ENCODE assay signal across 1 cellular context in the genomic region with DNA sequence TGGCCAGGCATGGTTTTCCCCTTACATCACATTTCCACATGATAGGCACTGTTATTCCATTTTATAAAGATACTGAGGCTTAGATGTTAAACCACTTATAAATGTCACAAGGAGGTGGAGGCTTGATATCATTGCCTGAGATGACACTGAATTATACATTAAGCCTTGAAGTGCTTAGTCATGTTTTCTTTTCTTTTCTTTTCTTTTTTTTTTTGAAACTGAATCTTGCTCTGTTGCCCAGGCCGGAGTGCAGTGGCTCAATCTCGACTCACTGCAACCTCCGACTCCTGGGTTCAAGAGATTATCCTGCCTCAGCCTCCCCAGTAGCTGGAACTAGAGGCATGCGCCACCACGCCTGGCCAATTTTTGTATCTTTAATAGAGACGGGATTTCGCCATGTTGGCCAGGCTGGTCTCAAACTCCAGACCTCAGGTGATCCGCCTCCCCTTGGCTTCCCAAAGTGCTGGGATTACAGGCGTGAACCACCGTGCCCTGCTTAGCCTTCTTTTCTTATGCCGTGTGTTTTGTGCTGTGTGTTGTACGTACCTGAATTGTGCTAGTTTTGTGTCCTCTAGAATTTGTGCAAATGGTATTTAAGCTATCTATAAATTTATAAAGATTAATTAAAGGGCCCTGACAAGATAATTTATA.
A peak's percentile ranks its signal among the peaks of the same experiment; 100 is the strongest.
TF ChIP-seq lines count a peak whose summit lies in the region.

No MANE protein-coding gene starts in this region.

TF ChIP-seq in IMR-90, 13 proteins besides CTCF, POLR2A, EP300 and RAD21:
- TF ChIP-seq CEBPB (IDR thresholded peaks at IDR 0.05; ENCODE audit: low read depth, low read length) (no peak), MAFK (IDR thresholded peaks at IDR 0.05; ENCODE audit: low read depth, low read length) (no peak), FOS (IDR thresholded peaks at IDR 0.05; ENCODE audit: low read depth, low read length) (no peak), SMC3 (IDR thresholded peaks at IDR 0.05; ENCODE audit: low read depth, low read length) (no peak), MAZ (IDR thresholded peaks at IDR 0.05; ENCODE audit: borderline replicate concordance, low read depth, low read length) (no peak), CHD1 (IDR thresholded peaks at IDR 0.05; ENCODE audit: low read depth, low read length) (no peak), NFE2L2 (IDR thresholded peaks at IDR 0.05; ENCODE audit: low read depth, low read length) (peak; percentile 72)
- TF ChIP-seq, protein P1, sequence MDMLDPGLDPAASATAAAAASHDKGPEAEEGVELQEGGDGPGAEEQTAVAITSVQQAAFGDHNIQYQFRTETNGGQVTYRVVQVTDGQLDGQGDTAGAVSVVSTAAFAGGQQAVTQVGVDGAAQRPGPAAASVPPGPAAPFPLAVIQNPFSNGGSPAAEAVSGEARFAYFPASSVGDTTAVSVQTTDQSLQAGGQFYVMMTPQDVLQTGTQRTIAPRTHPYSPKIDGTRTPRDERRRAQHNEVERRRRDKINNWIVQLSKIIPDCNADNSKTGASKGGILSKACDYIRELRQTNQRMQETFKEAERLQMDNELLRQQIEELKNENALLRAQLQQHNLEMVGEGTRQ (IDR thresholded peaks at IDR 0.05; ENCODE audit: low read depth, low read length), result no peak
- TF ChIP-seq, protein P2, sequence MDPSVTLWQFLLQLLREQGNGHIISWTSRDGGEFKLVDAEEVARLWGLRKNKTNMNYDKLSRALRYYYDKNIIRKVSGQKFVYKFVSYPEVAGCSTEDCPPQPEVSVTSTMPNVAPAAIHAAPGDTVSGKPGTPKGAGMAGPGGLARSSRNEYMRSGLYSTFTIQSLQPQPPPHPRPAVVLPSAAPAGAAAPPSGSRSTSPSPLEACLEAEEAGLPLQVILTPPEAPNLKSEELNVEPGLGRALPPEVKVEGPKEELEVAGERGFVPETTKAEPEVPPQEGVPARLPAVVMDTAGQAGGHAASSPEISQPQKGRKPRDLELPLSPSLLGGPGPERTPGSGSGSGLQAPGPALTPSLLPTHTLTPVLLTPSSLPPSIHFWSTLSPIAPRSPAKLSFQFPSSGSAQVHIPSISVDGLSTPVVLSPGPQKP (IDR thresholded peaks at IDR 0.05; ENCODE audit: borderline replicate concordance, low read depth, low read length), result no peak
